In genomic region chr12:15708396-15709070, GRCh38 we compare ENCODE assay signal across 26 cellular contexts.
DNase-seq lines count a peak whose midpoint lies in the region; ATAC-seq and TF ChIP-seq lines count a peak whose summit lies in the region.
"Had no signal": no experiment of that assay in that cellular context is flagged by ENCODE, and none has a peak within 500 bp of the region (broad histone marks: within the 10 kb centered on the region; RNA-seq: fewer than 3 reads in every experiment).

No MANE protein-coding gene starts in this region.

- ATAC-seq in left lobe of liver: peak; percentile 59
- ATAC-seq in GM21390 (IDR thresholded peaks at IDR 0.05; ENCODE audit: unreplicated experiment): no peak
- ATAC-seq in left ventricle myocardium superior: no peak
- ATAC-seq: Right ventricle myocardium inferior, SK-N-SH treated with all-trans-retinoic acid at 6 μM for 48 hours had no signal

- no peaks in the 10 kb centered on the region for H3K9me3 ChIP-seq in HEK293 (ENCODE audit: control insufficient read depth, insufficient read depth, low read depth, low read length)
- no peaks in the 10 kb centered on the region for H3K9me3 ChIP-seq in neuronal stem cell (replicated peaks in 1 of 2; ENCODE audit: control insufficient read depth in 2 of 2, insufficient read depth in 1 of 2, low read depth in 1 of 2, low read length in 2 of 2)
- H3K9me3 ChIP-seq: BLaER1 treated with 17β-estradiol and CSF1 and Interleukin-3, amounts not matched to agents 10 nM and 100 nM; SJCRH30 had no signal

- intact Hi-C loops in left ventricle myocardium superior (cut with micrococcal nuclease) (no loop called here), posterior cingulate gyrus (cut with DNase I) (loop anchor here (5.0 kb wide), 1 partner anchor 66 kb away; no protein-coding TSS in a partner anchor)

- H2AFZ ChIP-seq in neuronal stem cell (ENCODE audit: low read length): no peak overlapping the region
- H2AFZ ChIP-seq: GM23248, PC-9 had no signal

- H3K23ac ChIP-seq in neuronal stem cell (ENCODE audit: low read depth, low read length, poor library complexity): no peak overlapping the region

- CTCF ChIA-PET in HEK293 (lab: Yijun Ruan, JAX): no interaction called here

- no peak overlapping the region for H4K8ac ChIP-seq in neuronal stem cell (ENCODE audit: low read depth, low read length)

- DNase-seq in chondrocyte (ENCODE audit: low spot score) (no peak), left lobe of liver (ENCODE audit: low spot score) (no peak), neuronal stem cell (ENCODE audit: low spot score) (no peak), ecto neural progenitor cell (ENCODE audit: low spot score) (no peak), left ventricle myocardium superior (no peak), posterior cingulate gyrus (no peak)
- DNase-seq: AML-193; CD4-positive, alpha-beta T cell; COR-L47; GM23248; H9; HFFc6; Karpas-422; NCI-H1092 treated with DMSO at 0.1 percent for 48 hours; NCI-H1436 treated with DMSO at 0.1 percent for 48 hours; NCI-H187 treated with DMSO at 0.1 percent for 48 hours; NCI-H2171 treated with DMSO at 0.1 percent for 48 hours; NCI-H446; NCI-H524 treated with DMSO at 0.1 percent for 48 hours; PC-9; SJCRH30 had no signal

- H2BK12ac ChIP-seq in neuronal stem cell (ENCODE audit: low read length): no peak overlapping the region

- no peak overlapping the region for H3K27ac ChIP-seq in HEK293 (ENCODE audit: extremely low read depth, low read depth, low read length)
- peak overlapping the region; percentile 4 for H3K27ac ChIP-seq in neuronal stem cell (replicated peaks; ENCODE audit: low read length)
- H3K27ac ChIP-seq: GM23248, PC-9, SJCRH30 had no signal

- H3K4me1 ChIP-seq in HEK293 (ENCODE audit: control insufficient read depth, insufficient read depth, low read length): peaks cover 2% of the 10 kb centered on the region; the same call in 1 of the 2 replicates
- peaks cover 10 to 12% of the 10 kb centered on the region in 2 donors for H3K4me1 ChIP-seq in neuronal stem cell (ENCODE audit: control insufficient read depth in 2 of 2, insufficient read depth in 1 of 2, low read depth in 1 of 2, low read length in 2 of 2)
- H3K4me1 ChIP-seq: SJCRH30 had no signal

- no peak overlapping the region for H3K14ac ChIP-seq in neuronal stem cell (ENCODE audit: low read length)

- H3K36me3 Mint-ChIP-seq in chondrocyte (ENCODE audit: low read depth): peaks cover 4% of the 10 kb centered on the region

- H2BK15ac ChIP-seq in neuronal stem cell (ENCODE audit: low read length): no peak overlapping the region

- H3K27me3 Mint-ChIP-seq in chondrocyte (ENCODE audit: low read depth): no peaks in the 10 kb centered on the region

- no peak overlapping the region for H3K9ac ChIP-seq in neuronal stem cell (ENCODE audit: low read depth, low read length, poor library complexity)
- H3K9ac ChIP-seq: BLaER1 treated with 17β-estradiol and CSF1 and Interleukin-3, amounts not matched to agents 10 nM and 100 nM; GM23248 had no signal

- no peak overlapping the region for H2AK5ac ChIP-seq in neuronal stem cell (ENCODE audit: low read depth, low read length)

- H3K4ac ChIP-seq in neuronal stem cell (ENCODE audit: low read length): no peak overlapping the region

- no peak overlapping the region for H2BK5ac ChIP-seq in neuronal stem cell (ENCODE audit: low read length)

- peaks cover 80% of the 10 kb centered on the region for H3K4me1 Mint-ChIP-seq in chondrocyte (ENCODE audit: low read depth)

- POLR2A ChIA-PET in HEK293 (lab: Yijun Ruan, JAX): no interaction called here

- H3K4me3 Mint-ChIP-seq in chondrocyte (ENCODE audit: unreplicated experiment): no peak overlapping the region
- H3K4me3 Mint-ChIP-seq: CD4-positive, alpha-beta T cell; H9; HFFc6 had no signal

- no peak overlapping the region for H3K4me2 ChIP-seq in neuronal stem cell (ENCODE audit: insufficient read depth, low read length, poor library complexity, severe bottlenecking)
- H3K4me2 ChIP-seq: PC-9 had no signal

- no peaks in the 10 kb centered on the region for H3K9me3 Mint-ChIP-seq in chondrocyte (ENCODE audit: low read depth)
- H3K9me3 Mint-ChIP-seq: CD4-positive, alpha-beta T cell; H9; HFFc6 had no signal

- TF ChIP-seq CTCF in HEK293 (tag by site-specific recombination; IDR thresholded peaks at IDR 0.05) (no peak), chondrocyte (IDR thresholded peaks at IDR 0.05) (no peak)

- H3K27me3 ChIP-seq in neuronal stem cell (ENCODE audit: control insufficient read depth in 3 of 3, insufficient read depth in 3 of 3, low read depth in 1 of 3, low read length in 3 of 3): no peaks in the 10 kb centered on the region
- H3K27me3 ChIP-seq: BLaER1 treated with 17β-estradiol and CSF1 and Interleukin-3, amounts not matched to agents 10 nM and 100 nM; SJCRH30 had no signal

- H3K4me3 ChIP-seq in HEK293 (ENCODE audit: low read depth, low read length): no peak overlapping the region
- H3K4me3 ChIP-seq in neuronal stem cell (ENCODE audit: low read length in 2 of 2): no peak overlapping the region
- H3K4me3 ChIP-seq: BLaER1 treated with 17β-estradiol and CSF1 and Interleukin-3, amounts not matched to agents 10 nM and 100 nM; GM23248; PC-9; SJCRH30 had no signal

- H3K27ac Mint-ChIP-seq in chondrocyte (ENCODE audit: unreplicated experiment): peak overlapping the region; percentile 43
- H3K27ac Mint-ChIP-seq: CD4-positive, alpha-beta T cell; HFFc6 had no signal

- H3K36me3 ChIP-seq in HEK293 (ENCODE audit: control insufficient read depth in 2 of 2, insufficient read depth in 1 of 2, low read length in 2 of 2) (no peaks in the 10 kb centered on the region), neuronal stem cell (replicated peaks in 1 of 2; ENCODE audit: control insufficient read depth in 2 of 2, insufficient read depth in 2 of 2, low read length in 2 of 2) (no peaks in the 10 kb centered on the region)
- H3K36me3 ChIP-seq: BLaER1 treated with 17β-estradiol and CSF1 and Interleukin-3, amounts not matched to agents 10 nM and 100 nM; SJCRH30 had no signal

- WGBS in neuronal stem cell (ENCODE audit: extremely low coverage in 2 of 2, insufficient read length in 2 of 2, insufficient replicate concordance in 1 of 2), 2 donors: no CpG with 5 or more reads among the region's 2 CpGs

- no peaks in the 10 kb centered on the region for H3K79me1 ChIP-seq in neuronal stem cell (ENCODE audit: low read depth, low read length)

- H4K91ac ChIP-seq in neuronal stem cell (ENCODE audit: low read depth, low read length, poor library complexity): no peak overlapping the region

- no peak overlapping the region for H2BK120ac ChIP-seq in neuronal stem cell (ENCODE audit: low read depth, low read length)

- H3K18ac ChIP-seq in neuronal stem cell (ENCODE audit: low read length): no peak overlapping the region

TF ChIP-seq in HEK293, 187 proteins besides CTCF, POLR2A, EP300 and RAD21:
- TF ChIP-seq PRDM1 (tag by site-specific recombination; IDR thresholded peaks at IDR 0.05) (peak; percentile 53), ZNF785 (tag by site-specific recombination; IDR thresholded peaks at IDR 0.05) (no peak)
